ENCODE assay signal across 9 cellular contexts in genomic region chr1:33641099-33641830, GRCh38.
DNase-seq lines count a peak whose midpoint lies in the region; ATAC-seq and TF ChIP-seq lines count a peak whose summit lies in the region.
"Had no signal": no experiment of that assay in that cellular context is flagged by ENCODE, and none has a peak within 500 bp of the region (broad histone marks: within the 10 kb centered on the region; RNA-seq: fewer than 3 reads in every experiment).

No MANE protein-coding gene starts in this region.

- H3K27ac ChIP-seq in HEK293 (ENCODE audit: extremely low read depth, low read depth, low read length) (no peak overlapping the region), liver (ENCODE audit: low read depth in 1 of 2, low read length in 2 of 2) (no peak overlapping the region)

- no peaks in the 10 kb centered on the region for H3K27me3 ChIP-seq in liver (ENCODE audit: control insufficient read depth in 4 of 4, insufficient read depth in 4 of 4, low read length in 3 of 4)

- H3K9me3 ChIP-seq in HEK293 (ENCODE audit: control insufficient read depth, insufficient read depth, low read depth, low read length) (no peaks in the 10 kb centered on the region), liver (ENCODE audit: control insufficient read depth in 4 of 4, low read length in 3 of 4) (no peaks in the 10 kb centered on the region)

- ATAC-seq in HG03135 (IDR thresholded peaks at IDR 0.05; ENCODE audit: unreplicated experiment), result no peak
- no peak for ATAC-seq in stimulated activated naive CD8-positive, alpha-beta T cell treated with anti-CD3 and anti-CD28 coated beads, Interleukin-15, Interleukin-2, amounts not matched to agents 100 U/mL and 50 U/mL, for 24 hours

- H3K4me1 ChIP-seq in HEK293 (ENCODE audit: control insufficient read depth, insufficient read depth, low read length), result no peaks in the 10 kb centered on the region
- H3K4me1 ChIP-seq in liver (ENCODE audit: control insufficient read depth in 4 of 4, insufficient read depth in 4 of 4, low read length in 3 of 4), result no peaks in the 10 kb centered on the region

- TF ChIP-seq RAD21 in liver (IDR thresholded peaks at IDR 0.05), result peak; percentile 12 to 49

- WGBS in liver, result 77% methylated on average over 5 of the region's 5 CpGs

- TF ChIP-seq CTCF in HEK293 (tag by site-specific recombination; IDR thresholded peaks at IDR 0.05), result no peak
- 0 out of 2 replicates have a peak, but pooled peaks have one; percentile 7 for TF ChIP-seq CTCF in WI38 (IDR thresholded peaks at IDR 0.05; ENCODE audit: low read depth, low read length)
- peak; percentile 27 for TF ChIP-seq CTCF in liver (IDR thresholded peaks at IDR 0.05; ENCODE audit: low read depth, low read length, missing input control)

- CTCF ChIA-PET in HEK293 (lab: Yijun Ruan, JAX), result interaction anchor here (0.6 to 4.1 kb wide), 8 partner anchors 7 to 656 kb away, joined by 3 to 16 read pairs (median 4); no protein-coding TSS in a partner anchor

- peak; percentile 6 for DNase-seq in Caki2 (ENCODE audit: low read depth)
- DNase-seq in ureter (ENCODE audit: low spot score), result no peak
- no peak for DNase-seq in stimulated activated naive CD8-positive, alpha-beta T cell treated with anti-CD3 and anti-CD28 coated beads, Interleukin-15, Interleukin-2, amounts not matched to agents 100 U/mL and 50 U/mL, for 24 hours
- no peak for DNase-seq in stimulated activated naive CD4-positive, alpha-beta T cell treated with Interleukin-2 at 50 U/mL for 16 hours (lab: John Stamatoyannopoulos, UW)
- DNase-seq: retina had no signal

- H3K4me3 ChIP-seq in HEK293 (ENCODE audit: low read depth, low read length) (no peak overlapping the region), WI38 (ENCODE audit: low read depth, low read length) (no peak overlapping the region), liver (ENCODE audit: low read depth in 1 of 3, low read length in 3 of 3) (no peak overlapping the region)

- no peaks in the 10 kb centered on the region for H3K36me3 ChIP-seq in HEK293 (ENCODE audit: control insufficient read depth in 2 of 2, insufficient read depth in 1 of 2, low read length in 2 of 2)
- no peaks in the 10 kb centered on the region for H3K36me3 ChIP-seq in liver (ENCODE audit: control insufficient read depth in 4 of 4, insufficient read depth in 3 of 4, low read depth in 1 of 4, low read length in 3 of 4)

- POLR2A ChIA-PET in HEK293 (lab: Yijun Ruan, JAX), result no interaction called here

- no peak overlapping the region for H3K9ac ChIP-seq in liver (ENCODE audit: low read depth in 1 of 2, low read length in 2 of 2)

- in situ Hi-C loops in Caki2 (cut with HindIII; ENCODE audit: low pct_unique_long_range_greater_than_20kb, low sequenced_read_pairs), result no loop called here

TF ChIP-seq in HEK293, 187 proteins besides CTCF, POLR2A, EP300 and RAD21:
- TF ChIP-seq ZNF660 (tag by site-specific recombination; IDR thresholded peaks at IDR 0.05) (no peak), ZNF449 (tag by site-specific recombination; IDR thresholded peaks at IDR 0.05) (no peak), SCRT2 (tag by site-specific recombination; IDR thresholded peaks at IDR 0.05) (peak; percentile 45; the same call in 1 of the 2 replicates), ZNF654 (tag by site-specific recombination; IDR thresholded peaks at IDR 0.05; ENCODE audit: low read depth) (peak; percentile 20; the same call in 1 of the 2 replicates)
TF ChIP-seq in HEK293: peak in this region for 2.

TF ChIP-seq in liver, 16 proteins besides CTCF, POLR2A, EP300 and RAD21:
- no peak for TF ChIP-seq GABPA (IDR thresholded peaks at IDR 0.05 in 1 of 2, conservative IDR thresholded peaks at IDR 0.05 in 1 of 2)
- no peak for TF ChIP-seq RXRA (IDR thresholded peaks at IDR 0.05)
- TF ChIP-seq HNF4A (conservative IDR thresholded peaks at IDR 0.05), result no peak
- no peak for TF ChIP-seq NR2F2 (IDR thresholded peaks at IDR 0.05)
- no peak for TF ChIP-seq YY1 (IDR thresholded peaks at IDR 0.05)
- TF ChIP-seq EGR1 (IDR thresholded peaks at IDR 0.05; ENCODE audit: low read depth in 2 of 2), result no peak
- no peak for TF ChIP-seq HNF4G (IDR thresholded peaks at IDR 0.05)
- TF ChIP-seq FOXA2 (IDR thresholded peaks at IDR 0.05), result no peak
- TF ChIP-seq REST (IDR thresholded peaks at IDR 0.05), result no peak
- no peak for TF ChIP-seq JUND (IDR thresholded peaks at IDR 0.05)
- no peak for TF ChIP-seq TAF1 (conservative IDR thresholded peaks at IDR 0.05)
- TF ChIP-seq ATF3 (IDR thresholded peaks at IDR 0.05), result no peak
- no peak for TF ChIP-seq MAX (IDR thresholded peaks at IDR 0.05)
- TF ChIP-seq SP1 (IDR thresholded peaks at IDR 0.05), result no peak
- no peak for TF ChIP-seq FOXA1 (IDR thresholded peaks at IDR 0.05)
- TF ChIP-seq ZBTB33 (IDR thresholded peaks at IDR 0.05), result no peak
